Comparison of ENCODE assay signal across 9 cellular contexts in genomic region chr11:62540804-62541671, GRCh38. TPM values are rescaled to one million over a fixed set of nuclear protein-coding genes. Genes with fewer than 3 reads are reported as not detected.
A peak's percentile ranks its signal among the peaks of the same experiment; 100 is the strongest.
DNase-seq lines count a peak whose midpoint lies in the region; ATAC-seq, FAIRE-seq and TF ChIP-seq lines count a peak whose summit lies in the region.
"Had no signal": no experiment of that assay in that cellular context is flagged by ENCODE, and none has a peak within 500 bp of the region (broad histone marks: within the 10 kb centered on the region; RNA-seq: fewer than 3 reads in every experiment).

No MANE protein-coding gene starts in this region.

- H3K4me1 Mint-ChIP-seq in activated CD8-positive, alpha-beta T cell treated with anti-CD3 and anti-CD28 coated beads for 36 hours (ENCODE audit: low read depth) = peaks cover 66% of the 10 kb centered on the region

- WGBS in A549 (ENCODE audit: missing lambda C conversion rate) = 56% methylated on average over 15 of the region's 16 CpGs
- 15% methylated on average over 16 of the region's 16 CpGs for WGBS in right cardiac atrium
- WGBS in thymus = 92% methylated on average over 16 of the region's 16 CpGs

- no peak for TF ChIP-seq EP300 in A549 (IDR thresholded peaks at IDR 0.05)

- ATAC-seq in A549 (no peak), GM18870 (IDR thresholded peaks at IDR 0.05; ENCODE audit: unreplicated experiment) (peak; percentile 53), HG03175 (IDR thresholded peaks at IDR 0.05; ENCODE audit: unreplicated experiment) (peak; percentile 55), right cardiac atrium (peak in 1 of 2 donors; percentile 0)
- ATAC-seq in activated CD8-positive, alpha-beta T cell treated with anti-CD3 and anti-CD28 coated beads for 36 hours = peak; percentile 13

- peak overlapping the region; percentile 96 for H3K4me2 ChIP-seq in A549

- H3K27ac ChIP-seq in A549 (peak overlapping the region; percentile 97 to 98), right cardiac atrium (ENCODE audit: low read length) (peak overlapping the region; percentile 87), thymus (ENCODE audit: low read depth) (peak overlapping the region; percentile 0)

- DNase-seq in A549 (ENCODE audit: low read depth in 1 of 2, low spot score in 1 of 2) (no peak), right cardiac atrium (peak; percentile 46 to 81 (median 80)), HPDE6-E6E7 (ENCODE audit: extremely low spot score) (no peak), HK-2 (ENCODE audit: unreplicated experiment) (no peak)
- DNase-seq in activated CD8-positive, alpha-beta T cell treated with anti-CD3 and anti-CD28 coated beads for 36 hours = peak; percentile 65

- POLR2A ChIA-PET in A549 (lab: Yijun Ruan, JAX) = no interaction called here
- POLR2A ChIA-PET in activated CD8-positive, alpha-beta T cell treated with anti-CD3 and anti-CD28 coated beads for 36 hours (lab: Charles Lee) = interaction anchor here (0.9 kb wide), 1 partner anchor 10 kb away, joined by 3 read pairs; no protein-coding TSS in a partner anchor

- H3K36me3 ChIP-seq in thymus (ENCODE audit: control insufficient read depth, insufficient read depth) = no peaks in the 10 kb centered on the region

- no peaks in the 10 kb centered on the region for H3K27me3 Mint-ChIP-seq in activated CD8-positive, alpha-beta T cell treated with anti-CD3 and anti-CD28 coated beads for 36 hours

- H3K36me3 Mint-ChIP-seq in activated CD8-positive, alpha-beta T cell treated with anti-CD3 and anti-CD28 coated beads for 36 hours (ENCODE audit: low read depth) = peaks cover 3% of the 10 kb centered on the region

- H3K4me3 Mint-ChIP-seq in activated CD8-positive, alpha-beta T cell treated with anti-CD3 and anti-CD28 coated beads for 36 hours = peak overlapping the region; percentile 45

- no peak for TF ChIP-seq CTCF in A549 (IDR thresholded peaks at IDR 0.05)
- TF ChIP-seq CTCF in activated CD8-positive, alpha-beta T cell treated with anti-CD3 and anti-CD28 coated beads for 36 hours (IDR thresholded peaks at IDR 0.05) = no peak

- no peak for TF ChIP-seq RAD21 in A549 (conservative IDR thresholded peaks at IDR 0.05 in 1 of 2, IDR thresholded peaks at IDR 0.05 in 1 of 2)

- no peak for FAIRE-seq in A549 (lab: Jason Lieb, UNC)
- FAIRE-seq: endometrium had no signal

- CTCF ChIA-PET in A549 (lab: Yijun Ruan, JAX) = interaction anchor here (0.6 to 14.5 kb wide), 13 partner anchors 15 to 148 kb away, joined by 3 to 322 read pairs (median 19); partner anchors contain the start of gene SCGB1A1
- CTCF ChIA-PET in activated CD8-positive, alpha-beta T cell treated with anti-CD3 and anti-CD28 coated beads for 36 hours (lab: Charles Lee) = interaction anchor here (1.1 to 10.6 kb wide), 9 partner anchors 12 to 147 kb away, joined by 3 to 186 read pairs (median 19); partner anchors contain the start of gene SCGB1A1

- intact Hi-C loops in activated CD8-positive, alpha-beta T cell treated with anti-CD3 and anti-CD28 coated beads for 36 hours (cut with micrococcal nuclease) = no loop called here
- intact Hi-C loops in right cardiac atrium (cut with DNase I) = loop anchor here (5.0 to 10.0 kb wide), 5 partner anchors 34 to 146 kb away; no protein-coding TSS in a partner anchor

- H3K9me3 ChIP-seq in A549 = no peaks in the 10 kb centered on the region
- H3K9me3 ChIP-seq in right cardiac atrium (ENCODE audit: control insufficient read depth, low read length) = no peaks in the 10 kb centered on the region
- H3K9me3 ChIP-seq in thymus (ENCODE audit: control insufficient read depth) = no peaks in the 10 kb centered on the region

- no peak for TF ChIP-seq POLR2A in A549 (IDR thresholded peaks at IDR 0.05; ENCODE audit: low read length)

- H3K4me3 ChIP-seq in A549 = no peak overlapping the region
- H3K4me3 ChIP-seq in right cardiac atrium (ENCODE audit: low read length) = peak overlapping the region; percentile 14
- no peak overlapping the region for H3K4me3 ChIP-seq in thymus (ENCODE audit: low read length)

- H3K9me3 Mint-ChIP-seq in activated CD8-positive, alpha-beta T cell treated with anti-CD3 and anti-CD28 coated beads for 36 hours = no peaks in the 10 kb centered on the region

- no peaks in the 10 kb centered on the region for H3K27me3 ChIP-seq in right cardiac atrium (ENCODE audit: control insufficient read depth, insufficient read depth)
- H3K27me3 ChIP-seq in thymus (ENCODE audit: control insufficient read depth, insufficient read depth) = peaks cover 21% of the 10 kb centered on the region

- H3K27ac Mint-ChIP-seq in activated CD8-positive, alpha-beta T cell treated with anti-CD3 and anti-CD28 coated beads for 36 hours = peak overlapping the region; percentile 82

- H3K4me1 ChIP-seq in A549 = peaks cover 76% of the 10 kb centered on the region
- H3K4me1 ChIP-seq in right cardiac atrium (ENCODE audit: control insufficient read depth, insufficient read depth, low read length) = peaks cover 39% of the 10 kb centered on the region
- H3K4me1 ChIP-seq in thymus (ENCODE audit: control insufficient read depth, insufficient read depth, low read length) = no peaks in the 10 kb centered on the region

TF ChIP-seq in A549, 52 proteins besides CTCF, POLR2A, EP300 and RAD21:
- TF ChIP-seq ZSCAN20 (CRISPR knock-in tag; IDR thresholded peaks at IDR 0.05) = no peak
TF ChIP-seq in A549: peak in this region for 0.

RNA-seq across cellular contexts. Expression of gene AHNAK, which starts 5.6 kb away (rescaled TPM):
- 82.0 and 98.0 TPM in 2 replicates for polyA plus RNA-seq in A549 (2011; rRNA removed)
- 26.1 and 27.2 TPM in 2 replicates for polyA plus RNA-seq in A549 (2012; cell fraction: cytosol; rRNA removed)
- polyA plus RNA-seq in A549 (2012; cell fraction: nucleus; rRNA removed) = 55.0 and 96.0 TPM in 2 replicates
- polyA plus RNA-seq in A549 (2017; fragmentation: RNase III; extraction: RNeasy Plus Mini Kit Qiagen cat#74134 plus additional on column Dnase treatment) = 41.5 to 62.9 TPM (median 43.3 TPM) in 3 replicates
- 179 and 182 TPM in 2 replicates for polyA minus RNA-seq in A549 (2011; rRNA and poly(A)+ RNA removed)
- total RNA-seq in activated CD8-positive, alpha-beta T cell treated with anti-CD3 and anti-CD28 coated beads for 36 hours = 10 to 100 TPM; 41.1 to 43.0 TPM
- 100 to 1,000 TPM; 289 to 371 (median 320) TPM for total RNA-seq in right cardiac atrium
- 78.1 TPM for polyA plus RNA-seq in right cardiac atrium
- polyA plus RNA-seq in thymus = 35.8 TPM

RNA-seq across cellular contexts. Expression of gene EEF1G, which starts 32.7 kb away (rescaled TPM):
- polyA plus RNA-seq in A549 (2011; rRNA removed) = 1,728 and 1,795 TPM in 2 replicates
- 1,512 and 1,621 TPM in 2 replicates for polyA plus RNA-seq in A549 (2012; cell fraction: cytosol; rRNA removed)
- 865 and 1,060 TPM in 2 replicates for polyA plus RNA-seq in A549 (2012; cell fraction: nucleus; rRNA removed)
- polyA plus RNA-seq in A549 (2017; fragmentation: RNase III; extraction: RNeasy Plus Mini Kit Qiagen cat#74134 plus additional on column Dnase treatment) = 1,570 to 1,588 TPM (median 1,580 TPM) in 3 replicates
- 1,998 and 2,695 TPM in 2 replicates for polyA minus RNA-seq in A549 (2011; rRNA and poly(A)+ RNA removed)
- 1,000 to 10,000 TPM; 1,925 to 1,979 TPM for total RNA-seq in activated CD8-positive, alpha-beta T cell treated with anti-CD3 and anti-CD28 coated beads for 36 hours
- 1,000 to 10,000 TPM in 1 of 4 donors, 100 to 1,000 TPM in 3; 807 to 1,060 (median 897) TPM for total RNA-seq in right cardiac atrium
- 770 TPM for polyA plus RNA-seq in right cardiac atrium
- 1,365 TPM for polyA plus RNA-seq in thymus

RNA-seq across cellular contexts. Expression of gene TUT1, which starts 50.3 kb away (rescaled TPM):
- 12.9 and 15.5 TPM in 2 replicates for polyA plus RNA-seq in A549 (2011; rRNA removed)
- polyA plus RNA-seq in A549 (2012; cell fraction: cytosol; rRNA removed) = 8.9 and 9.9 TPM in 2 replicates
- 30.4 and 31.6 TPM in 2 replicates for polyA plus RNA-seq in A549 (2012; cell fraction: nucleus; rRNA removed)
- polyA plus RNA-seq in A549 (2017; fragmentation: RNase III; extraction: RNeasy Plus Mini Kit Qiagen cat#74134 plus additional on column Dnase treatment) = 9.9 to 11.7 TPM (median 11.1 TPM) in 3 replicates
- 9.4 and 11.7 TPM in 2 replicates for polyA minus RNA-seq in A549 (2011; rRNA and poly(A)+ RNA removed)
- 10 to 100 TPM; 34.4 to 38.0 TPM for total RNA-seq in activated CD8-positive, alpha-beta T cell treated with anti-CD3 and anti-CD28 coated beads for 36 hours
- 10 to 100 TPM in 3 of 4 donors, 1 to 10 TPM in 1; 8.0 to 15.3 (median 11.5) TPM for total RNA-seq in right cardiac atrium
- polyA plus RNA-seq in right cardiac atrium = 10.7 TPM
- 25.3 TPM for polyA plus RNA-seq in thymus

Comparison
In these comparisons a context has a peak if more than half of its experiments do, and no peak if none do; other contexts are left out.
1. ATAC-seq: peak in GM18870 (single experiment), HG03175 (single experiment) and activated CD8-positive, alpha-beta T cell treated with anti-CD3 and anti-CD28 coated beads for 36 hours (single experiment); none in A549 (0 of 2).
2. DNase-seq: peak in activated CD8-positive, alpha-beta T cell treated with anti-CD3 and anti-CD28 coated beads for 36 hours (single experiment) and right cardiac atrium (3 of 3); none in A549 (0 of 2), HPDE6-E6E7 (single experiment) and HK-2 (single experiment).
3. H3K27ac ChIP-seq: peak in every context shown above with its lines; median percentile 98 in A549; 87 in right cardiac atrium; 0 in thymus.